In the genomic region with DNA sequence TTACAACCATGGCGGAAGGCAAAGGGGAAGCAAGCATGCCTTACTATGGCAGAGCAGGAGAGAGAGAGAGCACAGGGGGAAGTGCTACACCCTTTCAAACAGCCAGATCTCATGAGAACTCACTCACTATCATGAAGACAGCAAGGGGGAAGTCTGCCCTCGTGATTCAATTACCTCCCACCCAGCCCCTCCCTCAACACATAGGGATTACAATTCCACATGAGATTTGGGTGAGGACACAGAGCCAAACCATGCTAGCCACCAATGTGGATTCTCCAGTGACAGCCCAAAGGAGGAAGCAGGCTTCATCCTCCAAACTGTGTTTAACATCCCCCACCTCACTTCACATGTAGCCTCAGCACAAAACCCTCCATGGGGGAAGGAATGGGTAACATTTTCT, we compare ENCODE assay signal across 5 cellular contexts.
"Had no signal": no experiment of that assay in that cellular context is flagged by ENCODE, and none has a peak within 500 bp of the region (broad histone marks: within the 10 kb centered on the region; RNA-seq: fewer than 3 reads in every experiment).

No MANE protein-coding gene starts in this region.

- DNase-seq: H9, HCEC 1CT had no signal

- H3K4me2 ChIP-seq: GM23338 had no signal

- H2AFZ ChIP-seq: GM23338 had no signal

- H3K27ac ChIP-seq: HL-60 had no signal

- H3K4me3 ChIP-seq: GM23338 had no signal

- ATAC-seq: GM23338, HepG2 had no signal
